Comparison of ENCODE assay signal across 13 cellular contexts in genomic region chr7:143434660-143435059, GRCh38. TPM values are rescaled to one million over a fixed set of nuclear protein-coding genes. Genes with fewer than 3 reads are reported as not detected.
DNase-seq lines count a peak whose midpoint lies in the region; ATAC-seq and TF ChIP-seq lines count a peak whose summit lies in the region.
"Had no signal": no experiment of that assay in that cellular context is flagged by ENCODE, and none has a peak within 500 bp of the region (broad histone marks: within the 10 kb centered on the region; RNA-seq: fewer than 3 reads in every experiment).

No MANE protein-coding gene starts in this region.

- no peaks in the 10 kb centered on the region for H3K36me3 ChIP-seq in HEK293 (ENCODE audit: control insufficient read depth in 2 of 2, insufficient read depth in 1 of 2, low read length in 2 of 2)

- DNase-seq in ACHN: peak; percentile 85
- DNase-seq in cardiac fibroblast (ENCODE audit: low read depth in 2 of 2): peak; percentile 59 to 91
- peak; percentile 96 for DNase-seq in left lobe of liver (ENCODE audit: low spot score)
- DNase-seq in NCI-H524 treated with DMSO at 0.1 percent for 48 hours (lab: John Stamatoyannopoulos, UW): no peak
- DNase-seq in NCI-H146 (lab: John Stamatoyannopoulos, UW): no peak
- DNase-seq: activated B cell treated with CpG ODN at 0.5 μM for 24 hours; activated T-cell treated with anti-CD3 and anti-CD28 coated beads, Interleukin-2, amount 50 U/mL, for 4 hours; CD4-positive, alpha-beta memory T cell; NCI-H1694; nucleus accumbens had no signal

- no peaks in the 10 kb centered on the region for H3K4me1 ChIP-seq in HEK293 (ENCODE audit: control insufficient read depth, insufficient read depth, low read length)

- TF ChIP-seq CTCF in HEK293 (tag by site-specific recombination; IDR thresholded peaks at IDR 0.05): no peak
- no peak for TF ChIP-seq CTCF in cardiac fibroblast (IDR thresholded peaks at IDR 0.05; ENCODE audit: low read depth, low read length)

- H3K9me3 ChIP-seq in HEK293 (ENCODE audit: control insufficient read depth, insufficient read depth, low read depth, low read length): no peaks in the 10 kb centered on the region

- in situ Hi-C loops in ACHN (cut with HindIII; ENCODE audit: low pct_ligation_motif_present, low pct_unique_long_range_greater_than_20kb, low sequenced_read_pairs): no loop called here

- POLR2A ChIA-PET in HEK293 (lab: Yijun Ruan, JAX): no interaction called here

- CTCF ChIA-PET in HEK293 (lab: Yijun Ruan, JAX): interaction anchor here (1.0 to 1.3 kb wide), 2 partner anchors 13 to 194 kb away, joined by 3 to 5 read pairs; no protein-coding TSS in a partner anchor

- peak; percentile 82 for ATAC-seq in left lobe of liver
- no peak for ATAC-seq in HG02678 (IDR thresholded peaks at IDR 0.05; ENCODE audit: unreplicated experiment)
- no peak for ATAC-seq in GM18520 (IDR thresholded peaks at IDR 0.05; ENCODE audit: unreplicated experiment)
- ATAC-seq: activated T-cell treated with anti-CD3 and anti-CD28 coated beads, Interleukin-2, amount 50 U/mL, for 4 hours had no signal

- H3K4me3 ChIP-seq in HEK293 (ENCODE audit: low read depth, low read length) (no peak overlapping the region), cardiac fibroblast (replicated peaks in 1 of 2; ENCODE audit: low read depth in 2 of 2, low read length in 2 of 2) (no peak overlapping the region)

- no peak overlapping the region for H3K27ac ChIP-seq in HEK293 (ENCODE audit: extremely low read depth, low read depth, low read length)

TF ChIP-seq in HEK293, 187 proteins besides CTCF, POLR2A, EP300 and RAD21:
- peak; percentile 71 for TF ChIP-seq ATF2 (tag by site-specific recombination; IDR thresholded peaks at IDR 0.05; ENCODE audit: low read depth)
- TF ChIP-seq ZNF660 (tag by site-specific recombination; IDR thresholded peaks at IDR 0.05): no peak
- TF ChIP-seq ZNF239 (tag by site-specific recombination; IDR thresholded peaks at IDR 0.05): no peak
- TF ChIP-seq ZNF701 (tag by site-specific recombination; IDR thresholded peaks at IDR 0.05): no peak
- no peak for TF ChIP-seq TRIM28 (IDR thresholded peaks at IDR 0.05; ENCODE audit: borderline replicate concordance, low read length)
- no peak for TF ChIP-seq ZNF610 (tag by site-specific recombination; IDR thresholded peaks at IDR 0.05; ENCODE audit: borderline replicate concordance)
TF ChIP-seq in HEK293: peak in this region for 1.

RNA-seq across cellular contexts. Expression of gene TAS2R60, which starts 8.6 kb away (rescaled TPM):
- total RNA-seq in left lobe of liver: 0.38 TPM
- total RNA-seq: activated B cell treated with CpG ODN at 0.5 μM for 24 hours; activated T-cell treated with anti-CD3 and anti-CD28 coated beads, Interleukin-2, amount 50 U/mL, for 4 hours had no signal

RNA-seq across cellular contexts. Expression of gene EPHA1, which starts 26.0 kb away (rescaled TPM):
- 39.6 TPM for total RNA-seq in left lobe of liver
- total RNA-seq: activated B cell treated with CpG ODN at 0.5 μM for 24 hours had no signal

RNA-seq across cellular contexts. Expression of gene TAS2R41, which starts 43.0 kb away (rescaled TPM):
- 0.45 TPM for total RNA-seq in left lobe of liver
- total RNA-seq: activated B cell treated with CpG ODN at 0.5 μM for 24 hours; activated T-cell treated with anti-CD3 and anti-CD28 coated beads, Interleukin-2, amount 50 U/mL, for 4 hours had no signal

RNA-seq across cellular contexts. Expression of gene ZYX, which starts 53.5 kb away (rescaled TPM):
- 33.8 TPM for total RNA-seq in left lobe of liver

Comparison
In these comparisons a context has a peak if more than half of its experiments do, and no peak if none do; other contexts are left out.
1. DNase-seq: peak in ACHN (single experiment), cardiac fibroblast (2 of 2) and left lobe of liver (single experiment); none in NCI-H524 treated with DMSO at 0.1 percent for 48 hours (single experiment) and NCI-H146 (single experiment).